ENCODE assay signal across 20 cellular contexts in the genomic region with DNA sequence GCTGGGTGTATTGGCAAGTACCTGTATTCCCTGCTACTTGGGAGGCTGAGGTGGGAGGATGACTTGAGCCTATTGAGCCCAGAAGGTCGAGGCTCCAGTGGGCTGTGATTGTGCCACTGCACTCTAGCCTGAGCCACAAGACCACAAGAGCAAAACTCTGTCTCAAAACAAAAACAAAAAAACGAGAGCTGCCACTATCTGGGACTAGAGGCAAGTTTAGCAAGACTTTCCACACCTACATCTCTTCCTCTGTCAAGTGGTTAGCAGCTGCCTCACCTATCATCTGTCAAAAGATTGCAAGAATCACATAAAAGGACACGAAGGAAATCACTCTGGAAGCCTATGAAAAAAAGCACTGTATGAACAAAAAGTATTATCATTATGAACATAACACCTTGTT. TPM values are rescaled to one million over a fixed set of nuclear protein-coding genes. Genes with fewer than 3 reads are reported as not detected.
DNase-seq lines count a peak whose midpoint lies in the region; ATAC-seq and TF ChIP-seq lines count a peak whose summit lies in the region.
"Had no signal": no experiment of that assay in that cellular context is flagged by ENCODE, and none has a peak within 500 bp of the region (broad histone marks: within the 10 kb centered on the region; RNA-seq: fewer than 3 reads in every experiment).

No MANE protein-coding gene starts in this region.

- peak; percentile 60 for ATAC-seq in activated CD8-positive, alpha-beta T cell treated with anti-CD3 and anti-CD28 coated beads, Interleukin-2, amount 10 ng/mL, durations not matched to agents 7 days and 5 days
- ATAC-seq in naive thymus-derived CD4-positive, alpha-beta T cell: peak; percentile 26
- ATAC-seq in HG02981 (IDR thresholded peaks at IDR 0.05; ENCODE audit: unreplicated experiment): no peak

- H3K4me1 ChIP-seq in ACC112 (ENCODE audit: control insufficient read depth, insufficient read depth, low read length, unreplicated experiment): peaks cover 23% of the 10 kb centered on the region
- peaks cover 10 to 20% of the 10 kb centered on the region in 2 donors for H3K4me1 ChIP-seq in naive thymus-derived CD4-positive, alpha-beta T cell (ENCODE audit: control insufficient read depth in 2 of 2, insufficient read depth in 2 of 2, low read length in 2 of 2)
- no peaks in the 10 kb centered on the region for H3K4me1 ChIP-seq in breast epithelium

- H2AFZ ChIP-seq in ACC112 (ENCODE audit: low read length, unreplicated experiment): no peak overlapping the region

- H3K27ac ChIP-seq in ACC112 (ENCODE audit: low read depth, low read length) (peak overlapping the region; percentile 35; the same call in 1 of the 2 replicates), breast epithelium (no peak overlapping the region)
- H3K27ac ChIP-seq in naive thymus-derived CD4-positive, alpha-beta T cell (ENCODE audit: low read depth, low read length): no peak overlapping the region
- H3K27ac ChIP-seq: 22Rv1, KMS-11 had no signal

- TF ChIP-seq CTCF in breast epithelium (IDR thresholded peaks at IDR 0.05): no peak

- H3K27me3 ChIP-seq in ACC112 (ENCODE audit: insufficient read depth, low read length): no peaks in the 10 kb centered on the region
- no peaks in the 10 kb centered on the region for H3K27me3 ChIP-seq in naive thymus-derived CD4-positive, alpha-beta T cell (ENCODE audit: control insufficient read depth in 2 of 2, insufficient read depth in 2 of 2, low read length in 2 of 2)
- no peaks in the 10 kb centered on the region for H3K27me3 ChIP-seq in breast epithelium
- H3K27me3 ChIP-seq: MG63 had no signal

- peaks cover 15% of the 10 kb centered on the region for H3K4me1 Mint-ChIP-seq in activated CD8-positive, alpha-beta T cell treated with anti-CD3 and anti-CD28 coated beads, Interleukin-2, amount 10 ng/mL, durations not matched to agents 7 days and 5 days (ENCODE audit: low read depth)
- peaks cover 4 to 49% (median 32%) of the 10 kb centered on the region in 7 donors for H3K4me1 Mint-ChIP-seq in naive thymus-derived CD4-positive, alpha-beta T cell

- 0 out of 2 replicates have a peak, but pooled peaks cover 4% of the 10 kb centered on the region for H3K36me3 ChIP-seq in ACC112 (ENCODE audit: insufficient read depth, low read length)
- H3K36me3 ChIP-seq in naive thymus-derived CD4-positive, alpha-beta T cell (ENCODE audit: control insufficient read depth in 2 of 3, insufficient read depth in 3 of 3, low read length in 3 of 3): no peaks in the 10 kb centered on the region
- no peaks in the 10 kb centered on the region for H3K36me3 ChIP-seq in breast epithelium
- H3K36me3 ChIP-seq: MG63 had no signal

- H3K36me3 Mint-ChIP-seq in activated CD8-positive, alpha-beta T cell treated with anti-CD3 and anti-CD28 coated beads, Interleukin-2, amount 10 ng/mL, durations not matched to agents 7 days and 5 days (ENCODE audit: low read depth): peaks cover 8% of the 10 kb centered on the region
- H3K36me3 Mint-ChIP-seq in naive thymus-derived CD4-positive, alpha-beta T cell: peaks cover 0 to 11% (median 4%) of the 10 kb centered on the region in 5 donors

- intact Hi-C loops in naive thymus-derived CD4-positive, alpha-beta T cell (cut with micrococcal nuclease): no loop called here
- intact Hi-C loops in breast epithelium (cut with DNase I; ENCODE audit: low total_unique reads): no loop called here

- no peak overlapping the region for H3K4me3 ChIP-seq in ACC112 (ENCODE audit: low read depth, low read length)
- H3K4me3 ChIP-seq in naive thymus-derived CD4-positive, alpha-beta T cell (ENCODE audit: low read length): no peak overlapping the region
- no peak overlapping the region for H3K4me3 ChIP-seq in breast epithelium
- H3K4me3 ChIP-seq: MG63 had no signal

- CTCF ChIA-PET in activated CD8-positive, alpha-beta T cell treated with anti-CD3 and anti-CD28 coated beads, Interleukin-2, amount 10 ng/mL, durations not matched to agents 7 days and 5 days (lab: Charles Lee): interaction anchor here (0.9 to 4.5 kb wide), 7 partner anchors 14 to 467 kb away, joined by 3 to 33 read pairs (median 4); no protein-coding TSS in a partner anchor
- CTCF ChIA-PET in naive thymus-derived CD4-positive, alpha-beta T cell (lab: Charles Lee): interaction anchor here (1.0 to 1.1 kb wide), 2 partner anchors 56 to 469 kb away, joined by 3 read pairs; no protein-coding TSS in a partner anchor

- POLR2A ChIA-PET in activated CD8-positive, alpha-beta T cell treated with anti-CD3 and anti-CD28 coated beads, Interleukin-2, amount 10 ng/mL, durations not matched to agents 7 days and 5 days (lab: Charles Lee): no interaction called here
- POLR2A ChIA-PET in naive thymus-derived CD4-positive, alpha-beta T cell (lab: Charles Lee): no interaction called here

- peak overlapping the region; percentile 11 for H3K27ac Mint-ChIP-seq in activated CD8-positive, alpha-beta T cell treated with anti-CD3 and anti-CD28 coated beads, Interleukin-2, amount 10 ng/mL, durations not matched to agents 7 days and 5 days
- H3K27ac Mint-ChIP-seq in naive thymus-derived CD4-positive, alpha-beta T cell: peak overlapping the region in 8 of 9 donors; percentile 14 to 86 (median 68)

- H3K27me3 Mint-ChIP-seq in activated CD8-positive, alpha-beta T cell treated with anti-CD3 and anti-CD28 coated beads, Interleukin-2, amount 10 ng/mL, durations not matched to agents 7 days and 5 days (ENCODE audit: low read depth): no peaks in the 10 kb centered on the region
- no peaks in the 10 kb centered on the region for H3K27me3 Mint-ChIP-seq in naive thymus-derived CD4-positive, alpha-beta T cell

- H3K4me3 Mint-ChIP-seq in activated CD8-positive, alpha-beta T cell treated with anti-CD3 and anti-CD28 coated beads, Interleukin-2, amount 10 ng/mL, durations not matched to agents 7 days and 5 days: no peak overlapping the region
- H3K4me3 Mint-ChIP-seq in naive thymus-derived CD4-positive, alpha-beta T cell: peak overlapping the region in 6 of 10 donors; percentile 21 to 47 (median 38)
- H3K4me3 Mint-ChIP-seq: H9 had no signal

- TF ChIP-seq POLR2A in breast epithelium (IDR thresholded peaks at IDR 0.05): no peak

- H3K79me2 ChIP-seq in ACC112 (ENCODE audit: control insufficient read depth, insufficient read depth, low read length, unreplicated experiment): no peaks in the 10 kb centered on the region

- peak; percentile 20 for DNase-seq in NK-92 treated with Interleukin-12 subunit alpha and Interleukin-12 subunit beta, amount 100 ng/mL, for 24 hours (lab: John Stamatoyannopoulos, UW)
- DNase-seq in NK-92 (lab: John Stamatoyannopoulos, UW; ENCODE audit: unreplicated experiment) (no peak), DMS 273 (lab: John Stamatoyannopoulos, UW; ENCODE audit: unreplicated experiment) (no peak), breast epithelium (ENCODE audit: low spot score in 2 of 2) (no peak)
- peak; percentile 24 for DNase-seq in activated CD8-positive, alpha-beta T cell treated with anti-CD3 and anti-CD28 coated beads, Interleukin-2, amount 10 ng/mL, durations not matched to agents 7 days and 5 days
- DNase-seq in naive thymus-derived CD4-positive, alpha-beta T cell: peak in 6 of 9 donors; percentile 4 to 50 (median 36)
- DNase-seq: C1 segment of cervical spinal cord, Caco-2, DMS53, H9, MG63, NCI-H1092 treated with DMSO at 0.1 percent for 48 hours, NCI-H1694, NCI-H345, NCI-H69, SHP77 had no signal

- no peaks in the 10 kb centered on the region for H3K9me3 Mint-ChIP-seq in activated CD8-positive, alpha-beta T cell treated with anti-CD3 and anti-CD28 coated beads, Interleukin-2, amount 10 ng/mL, durations not matched to agents 7 days and 5 days (ENCODE audit: insufficient read depth)
- no peaks in the 10 kb centered on the region for H3K9me3 Mint-ChIP-seq in naive thymus-derived CD4-positive, alpha-beta T cell
- H3K9me3 Mint-ChIP-seq: H9 had no signal

- H3K9me3 ChIP-seq in naive thymus-derived CD4-positive, alpha-beta T cell (ENCODE audit: control insufficient read depth in 2 of 3, low read length in 3 of 3): no peaks in the 10 kb centered on the region
- no peaks in the 10 kb centered on the region for H3K9me3 ChIP-seq in breast epithelium
- H3K9me3 ChIP-seq: Caco-2, MG63 had no signal

RNA-seq across cellular contexts. Expression of a gene that starts 55.2 kb away (rescaled TPM):
- total RNA-seq in activated CD8-positive, alpha-beta T cell treated with anti-CD3 and anti-CD28 coated beads, Interleukin-2, amount 10 ng/mL, durations not matched to agents 7 days and 5 days: 10 to 100 TPM; 53.6 to 69.3 TPM
- 100 to 1,000 TPM in 2 of 5 experiments, 10 to 100 TPM in 3; 74.0 to 153 (median 78.2) TPM for total RNA-seq in naive thymus-derived CD4-positive, alpha-beta T cell
- polyA plus RNA-seq in naive thymus-derived CD4-positive, alpha-beta T cell: 10 to 100 TPM; 31.3 to 34.3 TPM
- total RNA-seq in breast epithelium: 10 to 100 TPM; 61.6 to 80.8 (median 74.3) TPM

Comparison
In these comparisons a context has a peak if more than half of its experiments do, and no peak if none do; other contexts are left out.
1. DNase-seq: peak in NK-92 treated with Interleukin-12 subunit alpha and Interleukin-12 subunit beta, amount 100 ng/mL, for 24 hours (single experiment), activated CD8-positive, alpha-beta T cell treated with anti-CD3 and anti-CD28 coated beads, Interleukin-2, amount 10 ng/mL, durations not matched to agents 7 days and 5 days (single experiment) and naive thymus-derived CD4-positive, alpha-beta T cell (6 of 9); none in NK-92 (single experiment), DMS 273 (single experiment) and breast epithelium (0 of 2).